ENCODE assay signal across 1 cellular context in the genomic region with DNA sequence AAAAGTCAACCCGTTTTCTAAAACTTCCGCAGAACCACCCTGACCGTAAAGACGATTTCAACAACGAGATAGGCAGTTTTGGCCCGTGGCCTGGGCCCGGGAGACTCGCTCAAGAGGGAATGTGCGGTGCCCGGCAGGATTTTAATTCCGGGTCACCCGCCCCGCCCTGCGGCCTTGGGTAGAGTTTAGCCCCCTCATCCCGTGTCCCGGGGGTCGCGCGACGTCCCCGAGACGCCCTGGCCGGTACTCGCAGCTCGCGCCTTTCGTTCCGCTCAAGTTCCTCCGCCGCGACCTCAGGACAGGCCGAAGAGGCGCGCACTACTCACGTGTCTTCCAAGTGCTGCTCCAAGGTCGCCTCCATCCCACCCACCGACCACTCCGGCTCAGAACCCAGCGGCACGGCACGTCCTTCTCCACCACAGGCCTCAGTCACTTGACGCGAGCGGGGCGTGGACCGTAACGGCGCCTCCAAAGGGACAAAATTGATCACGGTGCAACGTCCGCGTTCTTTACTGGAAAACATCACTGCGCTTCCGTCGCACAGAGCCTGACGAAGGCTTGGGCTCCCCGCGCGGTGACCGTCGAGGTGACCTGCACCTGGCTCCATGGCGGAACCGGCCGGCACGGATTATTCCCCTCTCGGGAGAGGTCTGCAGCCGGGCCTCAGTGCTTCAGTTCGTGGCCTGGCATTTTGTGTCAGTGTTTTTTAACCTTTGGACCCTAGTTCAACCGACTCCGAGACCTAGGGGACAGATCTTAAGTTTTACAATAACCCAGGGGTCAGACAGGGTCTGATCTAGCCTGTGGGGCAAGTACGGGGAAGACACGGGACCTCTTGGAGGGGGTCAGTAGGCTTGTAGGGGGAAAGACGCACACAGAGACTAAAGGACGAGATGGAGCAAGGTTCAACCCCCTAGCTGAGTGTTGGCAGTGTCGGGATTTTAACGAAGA.
A peak's percentile ranks its signal among the peaks of the same experiment; 100 is the strongest.
TF ChIP-seq lines count a peak whose summit lies in the region.

A gene (minus strand): TSS at position 435 of the 951 bp plus-strand sequence. CDS start 74 bp downstream, at position 361.

TF ChIP-seq in HepG2, 621 proteins besides CTCF, POLR2A, EP300 and RAD21 (continued from another document and continues in another):
- TF ChIP-seq, protein P1, sequence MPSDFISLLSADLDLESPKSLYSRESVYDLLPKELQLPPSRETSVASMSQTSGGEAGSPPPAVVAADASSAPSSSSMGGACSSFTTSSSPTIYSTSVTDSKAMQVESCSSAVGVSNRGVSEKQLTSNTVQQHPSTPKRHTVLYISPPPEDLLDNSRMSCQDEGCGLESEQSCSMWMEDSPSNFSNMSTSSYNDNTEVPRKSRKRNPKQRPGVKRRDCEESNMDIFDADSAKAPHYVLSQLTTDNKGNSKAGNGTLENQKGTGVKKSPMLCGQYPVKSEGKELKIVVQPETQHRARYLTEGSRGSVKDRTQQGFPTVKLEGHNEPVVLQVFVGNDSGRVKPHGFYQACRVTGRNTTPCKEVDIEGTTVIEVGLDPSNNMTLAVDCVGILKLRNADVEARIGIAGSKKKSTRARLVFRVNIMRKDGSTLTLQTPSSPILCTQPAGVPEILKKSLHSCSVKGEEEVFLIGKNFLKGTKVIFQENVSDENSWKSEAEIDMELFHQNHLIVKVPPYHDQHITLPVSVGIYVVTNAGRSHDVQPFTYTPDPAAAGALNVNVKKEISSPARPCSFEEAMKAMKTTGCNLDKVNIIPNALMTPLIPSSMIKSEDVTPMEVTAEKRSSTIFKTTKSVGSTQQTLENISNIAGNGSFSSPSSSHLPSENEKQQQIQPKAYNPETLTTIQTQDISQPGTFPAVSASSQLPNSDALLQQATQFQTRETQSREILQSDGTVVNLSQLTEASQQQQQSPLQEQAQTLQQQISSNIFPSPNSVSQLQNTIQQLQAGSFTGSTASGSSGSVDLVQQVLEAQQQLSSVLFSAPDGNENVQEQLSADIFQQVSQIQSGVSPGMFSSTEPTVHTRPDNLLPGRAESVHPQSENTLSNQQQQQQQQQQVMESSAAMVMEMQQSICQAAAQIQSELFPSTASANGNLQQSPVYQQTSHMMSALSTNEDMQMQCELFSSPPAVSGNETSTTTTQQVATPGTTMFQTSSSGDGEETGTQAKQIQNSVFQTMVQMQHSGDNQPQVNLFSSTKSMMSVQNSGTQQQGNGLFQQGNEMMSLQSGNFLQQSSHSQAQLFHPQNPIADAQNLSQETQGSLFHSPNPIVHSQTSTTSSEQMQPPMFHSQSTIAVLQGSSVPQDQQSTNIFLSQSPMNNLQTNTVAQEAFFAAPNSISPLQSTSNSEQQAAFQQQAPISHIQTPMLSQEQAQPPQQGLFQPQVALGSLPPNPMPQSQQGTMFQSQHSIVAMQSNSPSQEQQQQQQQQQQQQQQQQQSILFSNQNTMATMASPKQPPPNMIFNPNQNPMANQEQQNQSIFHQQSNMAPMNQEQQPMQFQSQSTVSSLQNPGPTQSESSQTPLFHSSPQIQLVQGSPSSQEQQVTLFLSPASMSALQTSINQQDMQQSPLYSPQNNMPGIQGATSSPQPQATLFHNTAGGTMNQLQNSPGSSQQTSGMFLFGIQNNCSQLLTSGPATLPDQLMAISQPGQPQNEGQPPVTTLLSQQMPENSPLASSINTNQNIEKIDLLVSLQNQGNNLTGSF (CRISPR knock-in tag; IDR thresholded peaks at IDR 0.05), result 0 out of 2 replicates have a peak, but pooled peaks have one; percentile 47
- TF ChIP-seq ADNP (CRISPR knock-in tag; IDR thresholded peaks at IDR 0.05), result no peak
- TF ChIP-seq ZFP90 (CRISPR knock-in tag; IDR thresholded peaks at IDR 0.05; ENCODE audit: borderline replicate concordance), result peak; percentile 90; the same call in 1 of the 2 replicates
- no peak for TF ChIP-seq SP140L (CRISPR knock-in tag; IDR thresholded peaks at IDR 0.05; ENCODE audit: borderline replicate concordance)
- TF ChIP-seq, protein P2, sequence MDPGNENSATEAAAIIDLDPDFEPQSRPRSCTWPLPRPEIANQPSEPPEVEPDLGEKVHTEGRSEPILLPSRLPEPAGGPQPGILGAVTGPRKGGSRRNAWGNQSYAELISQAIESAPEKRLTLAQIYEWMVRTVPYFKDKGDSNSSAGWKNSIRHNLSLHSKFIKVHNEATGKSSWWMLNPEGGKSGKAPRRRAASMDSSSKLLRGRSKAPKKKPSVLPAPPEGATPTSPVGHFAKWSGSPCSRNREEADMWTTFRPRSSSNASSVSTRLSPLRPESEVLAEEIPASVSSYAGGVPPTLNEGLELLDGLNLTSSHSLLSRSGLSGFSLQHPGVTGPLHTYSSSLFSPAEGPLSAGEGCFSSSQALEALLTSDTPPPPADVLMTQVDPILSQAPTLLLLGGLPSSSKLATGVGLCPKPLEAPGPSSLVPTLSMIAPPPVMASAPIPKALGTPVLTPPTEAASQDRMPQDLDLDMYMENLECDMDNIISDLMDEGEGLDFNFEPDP (CRISPR knock-in tag; conservative IDR thresholded peaks at IDR 0.05), result no peak
- TF ChIP-seq ZNF143 (CRISPR knock-in tag; IDR thresholded peaks at IDR 0.05), result peak; percentile 63; the same call in 1 of the 2 replicates
- peak; percentile 32; the same call in 1 of the 2 replicates for TF ChIP-seq ELF4 (CRISPR knock-in tag; IDR thresholded peaks at IDR 0.05; ENCODE audit: borderline replicate concordance)
- TF ChIP-seq ZNF10 (CRISPR knock-in tag; IDR thresholded peaks at IDR 0.05; ENCODE audit: borderline replicate concordance, low read depth), result no peak
- peak; percentile 23; the same call in 1 of the 2 replicates for TF ChIP-seq ZNF205 (CRISPR knock-in tag; IDR thresholded peaks at IDR 0.05)
- TF ChIP-seq, protein P3, sequence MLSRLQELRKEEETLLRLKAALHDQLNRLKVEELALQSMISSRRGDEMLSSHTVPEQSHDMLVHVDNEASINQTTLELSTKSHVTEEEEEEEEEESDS (CRISPR knock-in tag; IDR thresholded peaks at IDR 0.05; ENCODE audit: borderline replicate concordance), result 0 out of 2 replicates have a peak, but pooled peaks have one; percentile 18
- no peak for TF ChIP-seq ZNF136 (CRISPR knock-in tag; IDR thresholded peaks at IDR 0.05; ENCODE audit: low read depth)
- 0 out of 2 replicates have a peak, but pooled peaks have one; percentile 26 for TF ChIP-seq ZSCAN29 (CRISPR knock-in tag; conservative IDR thresholded peaks at IDR 0.05)
- peak; percentile 67 for TF ChIP-seq FOSL2 (CRISPR knock-in tag; IDR thresholded peaks at IDR 0.05)
- TF ChIP-seq, protein P4, sequence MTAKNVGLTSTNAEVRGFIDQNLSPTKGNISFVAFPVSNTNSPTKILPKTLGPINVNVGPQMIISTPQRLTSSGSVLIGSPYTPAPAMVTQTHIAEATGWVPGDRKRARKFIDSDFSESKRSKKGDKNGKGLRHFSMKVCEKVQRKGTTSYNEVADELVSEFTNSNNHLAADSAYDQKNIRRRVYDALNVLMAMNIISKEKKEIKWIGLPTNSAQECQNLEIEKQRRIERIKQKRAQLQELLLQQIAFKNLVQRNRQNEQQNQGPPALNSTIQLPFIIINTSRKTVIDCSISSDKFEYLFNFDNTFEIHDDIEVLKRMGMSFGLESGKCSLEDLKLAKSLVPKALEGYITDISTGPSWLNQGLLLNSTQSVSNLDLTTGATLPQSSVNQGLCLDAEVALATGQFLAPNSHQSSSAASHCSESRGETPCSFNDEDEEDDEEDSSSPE (CRISPR knock-in tag; IDR thresholded peaks at IDR 0.05), result peak; percentile 82
- TF ChIP-seq SALL2 (CRISPR knock-in tag; IDR thresholded peaks at IDR 0.05), result peak; percentile 95
- TF ChIP-seq, protein P5, sequence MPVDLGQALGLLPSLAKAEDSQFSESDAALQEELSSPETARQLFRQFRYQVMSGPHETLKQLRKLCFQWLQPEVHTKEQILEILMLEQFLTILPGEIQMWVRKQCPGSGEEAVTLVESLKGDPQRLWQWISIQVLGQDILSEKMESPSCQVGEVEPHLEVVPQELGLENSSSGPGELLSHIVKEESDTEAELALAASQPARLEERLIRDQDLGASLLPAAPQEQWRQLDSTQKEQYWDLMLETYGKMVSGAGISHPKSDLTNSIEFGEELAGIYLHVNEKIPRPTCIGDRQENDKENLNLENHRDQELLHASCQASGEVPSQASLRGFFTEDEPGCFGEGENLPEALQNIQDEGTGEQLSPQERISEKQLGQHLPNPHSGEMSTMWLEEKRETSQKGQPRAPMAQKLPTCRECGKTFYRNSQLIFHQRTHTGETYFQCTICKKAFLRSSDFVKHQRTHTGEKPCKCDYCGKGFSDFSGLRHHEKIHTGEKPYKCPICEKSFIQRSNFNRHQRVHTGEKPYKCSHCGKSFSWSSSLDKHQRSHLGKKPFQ (CRISPR knock-in tag; IDR thresholded peaks at IDR 0.05; ENCODE audit: insufficient replicate concordance), result peak; percentile 79
- no peak for TF ChIP-seq ZNF850 (CRISPR knock-in tag; conservative IDR thresholded peaks at IDR 0.05)
- TF ChIP-seq PCBP1 (IDR thresholded peaks at IDR 0.05; ENCODE audit: borderline replicate concordance, low read depth, low read length), result no peak; the same call in 1 of the 2 replicates
- TF ChIP-seq IRX3 (CRISPR knock-in tag; IDR thresholded peaks at IDR 0.05; ENCODE audit: borderline replicate concordance, low read depth), result no peak; the same call in 1 of the 2 replicates
- peak; percentile 84 for TF ChIP-seq SIN3A (IDR thresholded peaks at IDR 0.05; ENCODE audit: borderline replicate concordance, low read depth, low read length)
- TF ChIP-seq, protein P6, sequence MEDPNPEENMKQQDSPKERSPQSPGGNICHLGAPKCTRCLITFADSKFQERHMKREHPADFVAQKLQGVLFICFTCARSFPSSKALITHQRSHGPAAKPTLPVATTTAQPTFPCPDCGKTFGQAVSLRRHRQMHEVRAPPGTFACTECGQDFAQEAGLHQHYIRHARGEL (CRISPR knock-in tag; IDR thresholded peaks at IDR 0.05), result no peak
- TF ChIP-seq, protein P7, sequence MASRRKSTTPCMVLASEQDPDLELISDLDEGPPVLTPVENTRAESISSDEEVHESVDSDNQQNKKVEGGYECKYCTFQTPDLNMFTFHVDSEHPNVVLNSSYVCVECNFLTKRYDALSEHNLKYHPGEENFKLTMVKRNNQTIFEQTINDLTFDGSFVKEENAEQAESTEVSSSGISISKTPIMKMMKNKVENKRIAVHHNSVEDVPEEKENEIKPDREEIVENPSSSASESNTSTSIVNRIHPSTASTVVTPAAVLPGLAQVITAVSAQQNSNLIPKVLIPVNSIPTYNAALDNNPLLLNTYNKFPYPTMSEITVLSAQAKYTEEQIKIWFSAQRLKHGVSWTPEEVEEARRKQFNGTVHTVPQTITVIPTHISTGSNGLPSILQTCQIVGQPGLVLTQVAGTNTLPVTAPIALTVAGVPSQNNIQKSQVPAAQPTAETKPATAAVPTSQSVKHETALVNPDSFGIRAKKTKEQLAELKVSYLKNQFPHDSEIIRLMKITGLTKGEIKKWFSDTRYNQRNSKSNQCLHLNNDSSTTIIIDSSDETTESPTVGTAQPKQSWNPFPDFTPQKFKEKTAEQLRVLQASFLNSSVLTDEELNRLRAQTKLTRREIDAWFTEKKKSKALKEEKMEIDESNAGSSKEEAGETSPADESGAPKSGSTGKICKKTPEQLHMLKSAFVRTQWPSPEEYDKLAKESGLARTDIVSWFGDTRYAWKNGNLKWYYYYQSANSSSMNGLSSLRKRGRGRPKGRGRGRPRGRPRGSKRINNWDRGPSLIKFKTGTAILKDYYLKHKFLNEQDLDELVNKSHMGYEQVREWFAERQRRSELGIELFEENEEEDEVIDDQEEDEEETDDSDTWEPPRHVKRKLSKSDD (CRISPR knock-in tag; IDR thresholded peaks at IDR 0.05; ENCODE audit: low read depth), result peak; percentile 91
- TF ChIP-seq JUND (CRISPR knock-in tag; IDR thresholded peaks at IDR 0.05), result peak; percentile 76; the same call in 1 of the 2 replicates
- TF ChIP-seq ZNF564 (CRISPR knock-in tag; IDR thresholded peaks at IDR 0.05), result peak; percentile 91
- peak; percentile 98 for TF ChIP-seq ZNF225 (CRISPR knock-in tag; IDR thresholded peaks at IDR 0.05)
- TF ChIP-seq ZNF253 (CRISPR knock-in tag; IDR thresholded peaks at IDR 0.05; ENCODE audit: borderline replicate concordance), result peak; percentile 96
- TF ChIP-seq GZF1 (CRISPR knock-in tag; IDR thresholded peaks at IDR 0.05), result no peak
- TF ChIP-seq HOXA9 (CRISPR knock-in tag; IDR thresholded peaks at IDR 0.05; ENCODE audit: borderline replicate concordance), result peak; percentile 80; the same call in 1 of the 2 replicates
- peak; percentile 95 for TF ChIP-seq ZNF747 (CRISPR knock-in tag; IDR thresholded peaks at IDR 0.05; ENCODE audit: borderline replicate concordance)
- TF ChIP-seq KDM5A (IDR thresholded peaks at IDR 0.05; ENCODE audit: borderline replicate concordance, low read length), result peak; percentile 93
- TF ChIP-seq ZNF121 (CRISPR knock-in tag; IDR thresholded peaks at IDR 0.05), result peak; percentile 72
- peak; percentile 94 for TF ChIP-seq IRF2 (CRISPR knock-in tag; IDR thresholded peaks at IDR 0.05)
- TF ChIP-seq, protein P8, sequence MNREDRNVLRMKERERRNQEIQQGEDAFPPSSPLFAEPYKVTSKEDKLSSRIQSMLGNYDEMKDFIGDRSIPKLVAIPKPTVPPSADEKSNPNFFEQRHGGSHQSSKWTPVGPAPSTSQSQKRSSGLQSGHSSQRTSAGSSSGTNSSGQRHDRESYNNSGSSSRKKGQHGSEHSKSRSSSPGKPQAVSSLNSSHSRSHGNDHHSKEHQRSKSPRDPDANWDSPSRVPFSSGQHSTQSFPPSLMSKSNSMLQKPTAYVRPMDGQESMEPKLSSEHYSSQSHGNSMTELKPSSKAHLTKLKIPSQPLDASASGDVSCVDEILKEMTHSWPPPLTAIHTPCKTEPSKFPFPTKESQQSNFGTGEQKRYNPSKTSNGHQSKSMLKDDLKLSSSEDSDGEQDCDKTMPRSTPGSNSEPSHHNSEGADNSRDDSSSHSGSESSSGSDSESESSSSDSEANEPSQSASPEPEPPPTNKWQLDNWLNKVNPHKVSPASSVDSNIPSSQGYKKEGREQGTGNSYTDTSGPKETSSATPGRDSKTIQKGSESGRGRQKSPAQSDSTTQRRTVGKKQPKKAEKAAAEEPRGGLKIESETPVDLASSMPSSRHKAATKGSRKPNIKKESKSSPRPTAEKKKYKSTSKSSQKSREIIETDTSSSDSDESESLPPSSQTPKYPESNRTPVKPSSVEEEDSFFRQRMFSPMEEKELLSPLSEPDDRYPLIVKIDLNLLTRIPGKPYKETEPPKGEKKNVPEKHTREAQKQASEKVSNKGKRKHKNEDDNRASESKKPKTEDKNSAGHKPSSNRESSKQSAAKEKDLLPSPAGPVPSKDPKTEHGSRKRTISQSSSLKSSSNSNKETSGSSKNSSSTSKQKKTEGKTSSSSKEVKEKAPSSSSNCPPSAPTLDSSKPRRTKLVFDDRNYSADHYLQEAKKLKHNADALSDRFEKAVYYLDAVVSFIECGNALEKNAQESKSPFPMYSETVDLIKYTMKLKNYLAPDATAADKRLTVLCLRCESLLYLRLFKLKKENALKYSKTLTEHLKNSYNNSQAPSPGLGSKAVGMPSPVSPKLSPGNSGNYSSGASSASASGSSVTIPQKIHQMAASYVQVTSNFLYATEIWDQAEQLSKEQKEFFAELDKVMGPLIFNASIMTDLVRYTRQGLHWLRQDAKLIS (CRISPR knock-in tag; IDR thresholded peaks at IDR 0.05), result no peak; the same call in 1 of the 2 replicates
- peak; percentile 65; the same call in 1 of the 2 replicates for TF ChIP-seq HNF4G (IDR thresholded peaks at IDR 0.05; ENCODE audit: borderline replicate concordance, low read depth, low read length)
- TF ChIP-seq HNF4G (CRISPR knock-in tag; IDR thresholded peaks at IDR 0.05; ENCODE audit: borderline replicate concordance, low read depth), result peak; percentile 71
- TF ChIP-seq MIXL1 (CRISPR knock-in tag; IDR thresholded peaks at IDR 0.05), result peak; percentile 78; the same call in 1 of the 2 replicates
- peak; percentile 94 for TF ChIP-seq KMT2A (CRISPR knock-in tag; IDR thresholded peaks at IDR 0.05)
- TF ChIP-seq MZF1 (CRISPR knock-in tag; IDR thresholded peaks at IDR 0.05; ENCODE audit: borderline replicate concordance), result 0 out of 2 replicates have a peak, but pooled peaks have one; percentile 54
- peak; percentile 39 for TF ChIP-seq AGO1 (IDR thresholded peaks at IDR 0.05; ENCODE audit: low read depth, low read length, poor library complexity, severe bottlenecking)
- peak; percentile 95 for TF ChIP-seq KMT2B (CRISPR knock-in tag; IDR thresholded peaks at IDR 0.05)
